Comparison of ENCODE assay signal across 12 cellular contexts in genomic region chr2:163266772-163267171, GRCh38.
DNase-seq lines count a peak whose midpoint lies in the region; ATAC-seq, FAIRE-seq and TF ChIP-seq lines count a peak whose summit lies in the region.
"Had no signal": no experiment of that assay in that cellular context is flagged by ENCODE, and none has a peak within 500 bp of the region (broad histone marks: within the 10 kb centered on the region; RNA-seq: fewer than 3 reads in every experiment).

No MANE protein-coding gene starts in this region.

- H3K36me3 ChIP-seq in kidney (ENCODE audit: control insufficient read depth in 1 of 2, insufficient read depth in 2 of 2, low read length in 2 of 2): no peaks in the 10 kb centered on the region
- H3K36me3 ChIP-seq: SJCRH30 had no signal

- peak; percentile 95 for FAIRE-seq in H54 (lab: Jason Lieb, UNC)
- FAIRE-seq in kidney (lab: Jason Lieb, UNC): no peak
- FAIRE-seq: GM18507 had no signal

- H3K9me3 ChIP-seq in kidney (ENCODE audit: control insufficient read depth in 1 of 2, low read length in 2 of 2): no peaks in the 10 kb centered on the region
- H3K9me3 ChIP-seq: SJCRH30 had no signal

- CTCF ChIA-PET in RWPE1 (lab: Yijun Ruan, JAX): no interaction called here

- TF ChIP-seq POLR2A in H54 (IDR thresholded peaks at IDR 0.05; ENCODE audit: low read depth, low read length): no peak

- H3K4me3 ChIP-seq in kidney (ENCODE audit: low read length in 2 of 2): no peak overlapping the region
- H3K4me3 ChIP-seq: SJCRH30 had no signal

- intact Hi-C loops in kidney (cut with DNase I): no loop called here

- TF ChIP-seq CTCF in RWPE1 (conservative IDR thresholded peaks at IDR 0.05; ENCODE audit: low read depth) (no peak), kidney (IDR thresholded peaks at IDR 0.05; ENCODE audit: borderline replicate concordance, extremely low read depth, insufficient read depth) (no peak)

- peak; percentile 11 for DNase-seq in H54 (ENCODE audit: insufficient read length, low spot score)
- peak; percentile 48 for DNase-seq in RWPE1 (ENCODE audit: low spot score)
- DNase-seq in fibroblast of gingiva (ENCODE audit: low read depth): peak; percentile 97
- peak; percentile 37 for DNase-seq in smooth muscle cell of the brain vasculature (ENCODE audit: low read depth, low spot score)
- no peak for DNase-seq in kidney
- DNase-seq: activated CD4-positive, CD25-positive, alpha-beta regulatory T cell; NCI-H446; stimulated activated naive B cell treated with anti-CD40 and anti-IgM and Interleukin-4, amounts not matched to agents 10 μg/mL and 1 μg/mL and 100 μg/mL, for 72 hours had no signal

- no peak overlapping the region for H3K27ac ChIP-seq in RWPE1
- H3K27ac ChIP-seq in kidney (ENCODE audit: low read depth in 2 of 2, low read length in 2 of 2): no peak overlapping the region
- H3K27ac ChIP-seq: SJCRH30 had no signal

- POLR2A ChIA-PET in RWPE1 (lab: Yijun Ruan, JAX; ENCODE audit: low non-redundant PET): no interaction called here

- ATAC-seq in GM21576 (IDR thresholded peaks at IDR 0.05; ENCODE audit: unreplicated experiment) (no peak), GM18858 (IDR thresholded peaks at IDR 0.05; ENCODE audit: unreplicated experiment) (no peak)
- ATAC-seq: stimulated activated naive B cell treated with anti-CD40 and anti-IgM and Interleukin-4, amounts not matched to agents 10 μg/mL and 1 μg/mL and 100 μg/mL, for 72 hours had no signal

- no peak overlapping the region for H3K9ac ChIP-seq in kidney (ENCODE audit: low read length in 2 of 2)

- no peaks in the 10 kb centered on the region for H3K4me1 ChIP-seq in kidney (ENCODE audit: control insufficient read depth in 1 of 2, insufficient read depth in 1 of 2, low read depth in 1 of 2, low read length in 2 of 2)
